ENCODE assay signal across 19 cellular contexts in genomic region chr3:66478923-66479322, GRCh38. TPM values are rescaled to one million over a fixed set of nuclear protein-coding genes. Genes with fewer than 3 reads are reported as not detected.
DNase-seq lines count a peak whose midpoint lies in the region; ATAC-seq, FAIRE-seq and TF ChIP-seq lines count a peak whose summit lies in the region.
"Had no signal": no experiment of that assay in that cellular context is flagged by ENCODE, and none has a peak within 500 bp of the region (broad histone marks: within the 10 kb centered on the region; RNA-seq: fewer than 3 reads in every experiment).

No MANE protein-coding gene starts in this region.

- H3K36me3 ChIP-seq in right atrium auricular region (no peaks in the 10 kb centered on the region), mesenchymal stem cell (ENCODE audit: control insufficient read depth in 1 of 2, insufficient read depth in 2 of 2, low read depth in 1 of 2, low read length in 2 of 2) (peaks cover 0 to 3% of the 10 kb centered on the region in 2 experiments)
- H3K36me3 ChIP-seq: spleen, vagina had no signal

- H3K79me1 ChIP-seq in mesenchymal stem cell (replicated peaks; ENCODE audit: low read length, poor library complexity, severe bottlenecking) = peaks cover 6% of the 10 kb centered on the region

- no peak overlapping the region for H3K14ac ChIP-seq in mesenchymal stem cell (ENCODE audit: low read length in 2 of 2)

- WGBS in mesenchymal stem cell = 24% methylated on average over 8 of the region's 8 CpGs

- H3K27ac ChIP-seq in right atrium auricular region = peak overlapping the region; percentile 93 to 97
- H3K27ac ChIP-seq in mesenchymal stem cell (ENCODE audit: low read length, poor library complexity, severe bottlenecking) = no peak overlapping the region
- H3K27ac ChIP-seq: spleen had no signal

- no peak overlapping the region for H3K4me2 ChIP-seq in mesenchymal stem cell (ENCODE audit: low read length, poor library complexity, severe bottlenecking)

- H3K9me3 ChIP-seq in right atrium auricular region (no peaks in the 10 kb centered on the region), T-helper 17 cell (ENCODE audit: control insufficient read depth, low read length, poor library complexity, severe bottlenecking) (no peaks in the 10 kb centered on the region), mesenchymal stem cell (ENCODE audit: control insufficient read depth, low read length) (no peaks in the 10 kb centered on the region)
- H3K9me3 ChIP-seq: vagina had no signal

- ATAC-seq in T-helper 17 cell (no peak), HG03469 (IDR thresholded peaks at IDR 0.05; ENCODE audit: unreplicated experiment) (no peak)

- peaks cover 0 to 86% of the 10 kb centered on the region in 2 donors for H3K4me1 ChIP-seq in right atrium auricular region
- peaks cover 31% of the 10 kb centered on the region for H3K4me1 ChIP-seq in mesenchymal stem cell (ENCODE audit: control insufficient read depth, insufficient read depth, low read depth, low read length)

- H2AFZ ChIP-seq in mesenchymal stem cell (ENCODE audit: low read depth, low read length) = no peak overlapping the region

- no peak overlapping the region for H2BK15ac ChIP-seq in mesenchymal stem cell (ENCODE audit: low read depth, poor library complexity, severe bottlenecking)

- H3K27me3 ChIP-seq in right atrium auricular region (no peaks in the 10 kb centered on the region), mesenchymal stem cell (ENCODE audit: control insufficient read depth in 1 of 2, insufficient read depth in 1 of 2, low read length in 2 of 2) (no peaks in the 10 kb centered on the region)
- H3K27me3 ChIP-seq: spleen, vagina had no signal

- peak overlapping the region in 1 of 2 experiments; percentile 55 for H3K4ac ChIP-seq in mesenchymal stem cell (ENCODE audit: low read depth in 1 of 2, low read length in 2 of 2)

- H4K8ac ChIP-seq in mesenchymal stem cell (ENCODE audit: low read length) = peak overlapping the region; percentile 5

- no peak overlapping the region for H2AK5ac ChIP-seq in mesenchymal stem cell (ENCODE audit: low read length, severe bottlenecking)

- H3K4me3 ChIP-seq in right atrium auricular region (no peak overlapping the region), mesenchymal stem cell (ENCODE audit: insufficient read depth in 1 of 2, low read depth in 1 of 2, low read length in 2 of 2) (no peak overlapping the region)
- H3K4me3 ChIP-seq: spleen, vagina had no signal

- H3K4me1 Mint-ChIP-seq in T-helper 17 cell = peaks cover 59% of the 10 kb centered on the region
- H3K4me1 Mint-ChIP-seq in type B pancreatic cell (ENCODE audit: unreplicated experiment) = peaks cover 41% of the 10 kb centered on the region

- H3K27me3 Mint-ChIP-seq in T-helper 17 cell (no peaks in the 10 kb centered on the region), type B pancreatic cell (peaks cover 3% of the 10 kb centered on the region)

- no peak overlapping the region for H4K91ac ChIP-seq in mesenchymal stem cell (ENCODE audit: low read length)

- peak overlapping the region in 1 of 2 experiments; percentile 43 for H3K23ac ChIP-seq in mesenchymal stem cell (ENCODE audit: low read length in 2 of 2)

- intact Hi-C loops in cardiac septum (cut with DNase I) = no loop called here

- H3K27ac Mint-ChIP-seq in T-helper 17 cell (peak overlapping the region; percentile 78), type B pancreatic cell (peak overlapping the region; percentile 4)

- H3K4me3 Mint-ChIP-seq in T-helper 17 cell = peak overlapping the region; percentile 51
- peak overlapping the region; percentile 14 for H3K4me3 Mint-ChIP-seq in type B pancreatic cell

- H3K18ac ChIP-seq in mesenchymal stem cell (ENCODE audit: low read depth in 1 of 2, low read length in 2 of 2) = peak overlapping the region; percentile 11 to 56

- H2BK5ac ChIP-seq in mesenchymal stem cell (ENCODE audit: low read depth, low read length, poor library complexity, severe bottlenecking) = no peak overlapping the region

- H2BK120ac ChIP-seq in mesenchymal stem cell (ENCODE audit: low read depth, low read length) = no peak overlapping the region

- H3K9me3 Mint-ChIP-seq in type B pancreatic cell = no peaks in the 10 kb centered on the region

- TF ChIP-seq POLR2A in GM12892 (IDR thresholded peaks at IDR 0.05; ENCODE audit: low read depth, low read length) = no peak

- H3K36me3 Mint-ChIP-seq in T-helper 17 cell (ENCODE audit: low read depth) (no peaks in the 10 kb centered on the region), type B pancreatic cell (no peaks in the 10 kb centered on the region)

- no peak for DNase-seq in right atrium auricular region (ENCODE audit: low spot score)
- DNase-seq in cardiac septum (ENCODE audit: low spot score) = no peak
- DNase-seq in T-helper 17 cell = no peak
- DNase-seq in mesenchymal stem cell = no peak
- DNase-seq in type B pancreatic cell (ENCODE audit: extremely low spot score, unreplicated experiment) = no peak
- DNase-seq in GM12892 (ENCODE audit: insufficient read length) = no peak
- no peak for DNase-seq in HTR-8/SVneo (ENCODE audit: insufficient read length, low spot score)
- DNase-seq: activated CD8-positive, alpha-beta memory T cell treated with anti-CD3 and anti-CD28 coated beads, Interleukin-2, amount 50 U/mL, for 4 hours; anterior cingulate cortex; DMS79; effector memory CD4-positive, alpha-beta T cell; foreskin melanocyte; MM.1S; naive B cell; NCI-H526; spleen had no signal

- TF ChIP-seq CTCF in right atrium auricular region (IDR thresholded peaks at IDR 0.05) (no peak), type B pancreatic cell (conservative IDR thresholded peaks at IDR 0.05) (no peak)

- H2BK12ac ChIP-seq in mesenchymal stem cell (ENCODE audit: low read length in 2 of 2) = peak overlapping the region in 1 of 2 experiments; percentile 80

- no peak overlapping the region for H3K9ac ChIP-seq in mesenchymal stem cell (ENCODE audit: low read length)

- FAIRE-seq in GM12892 (lab: Jason Lieb, UNC) = no peak
- no peak for FAIRE-seq in HTR-8/SVneo (lab: Jason Lieb, UNC)
- FAIRE-seq: TTC549 had no signal

RNA-seq across cellular contexts. Expression of gene LRIG1, which starts 21.9 kb away (rescaled TPM):
- total RNA-seq in right atrium auricular region = 100 to 1,000 TPM; 147 to 179 TPM
- 77.1 TPM for total RNA-seq in cardiac septum
- 10 to 100 TPM; 57.8 to 63.4 TPM for total RNA-seq in T-helper 17 cell
- polyA plus RNA-seq in mesenchymal stem cell (2013, experiment 1 of 2) = 11.6 TPM
- 12.2 TPM for polyA plus RNA-seq in mesenchymal stem cell (2013, experiment 2 of 2)
- total RNA-seq in type B pancreatic cell (ENCODE audit: low replicate concordance) = 10.9 and 28.9 TPM in 2 replicates
- polyA plus RNA-seq in GM12892 (2012; ENCODE audit: missing spikeins) = 7.9 TPM
